In the genomic region with DNA sequence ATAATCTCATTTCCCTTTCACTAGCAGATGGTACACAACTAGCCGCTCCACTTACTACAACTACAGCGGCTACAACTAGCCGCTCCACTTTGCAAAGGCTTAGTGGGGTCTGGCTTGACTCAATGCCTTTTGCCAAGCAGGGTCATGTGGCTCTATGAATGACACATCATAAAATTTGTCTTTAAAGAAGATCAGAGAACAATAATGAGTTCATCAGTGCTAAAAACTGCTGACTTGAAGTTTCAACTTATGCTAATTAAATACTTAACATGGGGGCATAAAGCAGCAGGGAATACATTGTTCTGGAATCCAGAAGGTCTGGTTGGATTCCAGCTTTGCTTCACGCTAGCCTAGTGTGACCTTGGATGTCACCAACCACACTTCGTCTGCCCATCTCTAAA, we compare ENCODE assay signal across 11 cellular contexts. TPM values are rescaled to one million over a fixed set of nuclear protein-coding genes. Genes with fewer than 3 reads are reported as not detected.
A peak's percentile ranks its signal among the peaks of the same experiment; 100 is the strongest.
DNase-seq lines count a peak whose midpoint lies in the region; ATAC-seq, FAIRE-seq and TF ChIP-seq lines count a peak whose summit lies in the region.
"Had no signal": no experiment of that assay in that cellular context is flagged by ENCODE, and none has a peak within 500 bp of the region (broad histone marks: within the 10 kb centered on the region; RNA-seq: fewer than 3 reads in every experiment).

No MANE protein-coding gene starts in this region.

- H3K4me1 ChIP-seq in GM23338 (ENCODE audit: insufficient read depth) (peaks cover 30% of the 10 kb centered on the region), K562 (replicated peaks in 1 of 2; ENCODE audit: control insufficient read depth in 2 of 2, insufficient read depth in 2 of 2, low read length in 2 of 2) (peaks cover 5 to 29% of the 10 kb centered on the region in 2 experiments; a peak in 4 of 5 replicates)

- TF ChIP-seq EP300 in K562 (IDR thresholded peaks at IDR 0.05; ENCODE audit: low read length) = no peak

- POLR2A ChIA-PET in K562 (lab: Yijun Ruan, JAX) = interaction anchor here (0.6 to 8.2 kb wide), 3 partner anchors 12 to 133 kb away, joined by 3 to 92 read pairs (median 4); a partner anchor contains a TSS
- POLR2A ChIA-PET in naive thymus-derived CD8-positive, alpha-beta T cell (lab: Charles Lee) = interaction anchor here (0.6 to 8.6 kb wide), 4 partner anchors 14 to 79 kb away, joined by 3 to 131 read pairs (median 42); a partner anchor contains a TSS

- in situ Hi-C loops in K562 (cut with MboI) = no loop called here

- peaks cover 22% of the 10 kb centered on the region for H3K27me3 Mint-ChIP-seq in GM23338 (ENCODE audit: insufficient read depth, low read depth, poor library complexity)
- H3K27me3 Mint-ChIP-seq in naive thymus-derived CD8-positive, alpha-beta T cell = peaks cover 0 to 1% (median 0%) of the 10 kb centered on the region in 5 donors

- FAIRE-seq in K562 (lab: Jason Lieb, UNC) = peak; percentile 69
- FAIRE-seq: TTC549 had no signal

- H3K36me3 ChIP-seq in GM23338 (ENCODE audit: insufficient read depth) (peaks cover 11% of the 10 kb centered on the region), K562 (ENCODE audit: control insufficient read depth, insufficient read depth, low read length) (peaks cover 14% of the 10 kb centered on the region)

- H4K20me1 ChIP-seq in GM23338 (replicated peaks; ENCODE audit: insufficient read depth) = peaks cover 8% of the 10 kb centered on the region; the same call in 1 of the 2 replicates
- H4K20me1 ChIP-seq in K562 (replicated peaks; ENCODE audit: control insufficient read depth, insufficient read depth, low read length) = no peaks in the 10 kb centered on the region

- no peak overlapping the region for H2AFZ ChIP-seq in GM23338
- H2AFZ ChIP-seq in K562 (ENCODE audit: low read depth, low read length) = no peak overlapping the region

- no peak for TF ChIP-seq RAD21 in K562 (CRISPR knock-in tag; conservative IDR thresholded peaks at IDR 0.05 in 1 of 2, IDR thresholded peaks at IDR 0.05 in 1 of 2)

- peak overlapping the region; percentile 92 for H3K4me3 ChIP-seq in AG10803 (ENCODE audit: low read length)
- no peak overlapping the region for H3K4me3 ChIP-seq in GM23338
- no peak overlapping the region for H3K4me3 ChIP-seq in K562

- DNase-seq in AG10803 (ENCODE audit: low read depth) = peak; percentile 32
- DNase-seq in GM23338 (ENCODE audit: low spot score) = no peak
- DNase-seq in K562 (ENCODE audit: extremely low read depth in 1 of 4, low spot score in 3 of 4) = no peak
- DNase-seq in naive thymus-derived CD8-positive, alpha-beta T cell = no peak
- DNase-seq in dermis blood vessel endothelial cell = no peak
- DNase-seq in kidney tubule cell (ENCODE audit: low spot score) = no peak
- DNase-seq: NCI-H510A had no signal

- no peak overlapping the region; a peak in 1 of 4 replicates for H3K9ac ChIP-seq in K562 (ENCODE audit: insufficient read depth in 1 of 2, low read depth in 2 of 2, low read length in 2 of 2)

- no peak overlapping the region for H3K27ac Mint-ChIP-seq in GM23338
- H3K27ac Mint-ChIP-seq in naive thymus-derived CD8-positive, alpha-beta T cell = peak overlapping the region in 9 of 10 donors; percentile 61 to 92 (median 89)

- no peaks in the 10 kb centered on the region for H3K9me3 ChIP-seq in K562 (replicated peaks; ENCODE audit: control insufficient read depth, insufficient read depth, low read depth, low read length)
- H3K9me3 ChIP-seq: neutrophil had no signal

- ATAC-seq in GM23338 = no peak
- no peak for ATAC-seq in K562
- ATAC-seq in naive thymus-derived CD8-positive, alpha-beta T cell = no peak
- no peak for ATAC-seq in GM18873 (IDR thresholded peaks at IDR 0.05; ENCODE audit: low FRiP score, unreplicated experiment)
- ATAC-seq in GM18520 (IDR thresholded peaks at IDR 0.05; ENCODE audit: unreplicated experiment) = no peak

- peaks cover 38% of the 10 kb centered on the region for H3K4me1 Mint-ChIP-seq in GM23338
- peaks cover 30 to 78% (median 67%) of the 10 kb centered on the region in 4 donors for H3K4me1 Mint-ChIP-seq in naive thymus-derived CD8-positive, alpha-beta T cell

- H3K9me3 Mint-ChIP-seq in GM23338 = no peaks in the 10 kb centered on the region; the same call in 2 of the 3 replicates
- H3K9me3 Mint-ChIP-seq in naive thymus-derived CD8-positive, alpha-beta T cell = peaks cover 0 to 3% (median 0%) of the 10 kb centered on the region in 9 donors

- peaks cover 9% of the 10 kb centered on the region; the same call in 1 of the 2 replicates for H3F3A ChIP-seq in GM23338 (replicated peaks; ENCODE audit: low read depth)

- H3K27me3 ChIP-seq in GM23338 (ENCODE audit: insufficient read depth) (no peaks in the 10 kb centered on the region; the same call in 1 of the 2 replicates), K562 (ENCODE audit: control insufficient read depth in 2 of 2, insufficient read depth in 2 of 2, low read length in 2 of 2) (no peaks in the 10 kb centered on the region)
- H3K27me3 ChIP-seq: neutrophil had no signal

- no peak overlapping the region; the same call in 2 of the 3 replicates for H3K4me3 Mint-ChIP-seq in GM23338
- peak overlapping the region in 7 of 10 donors; percentile 41 to 98 (median 65) for H3K4me3 Mint-ChIP-seq in naive thymus-derived CD8-positive, alpha-beta T cell

- no peak for TF ChIP-seq POLR2A in K562 (conservative IDR thresholded peaks at IDR 0.05)

- no TSS peak for BruUV-seq in K562 (replicated peaks; lab: Mats Ljungman, UMichigan)

- peaks cover 20% of the 10 kb centered on the region for H3K36me3 Mint-ChIP-seq in GM23338 (ENCODE audit: low read depth)
- peaks cover 9 to 15% (median 15%) of the 10 kb centered on the region in 3 donors for H3K36me3 Mint-ChIP-seq in naive thymus-derived CD8-positive, alpha-beta T cell

- CTCF ChIA-PET in K562 (lab: Yijun Ruan, JAX; ENCODE audit: low intra/inter-chr PET ratio) = no interaction called here

- H3K79me2 ChIP-seq in GM23338 (replicated peaks; ENCODE audit: insufficient read depth) (no peaks in the 10 kb centered on the region), K562 (ENCODE audit: control insufficient read depth, insufficient read depth, low read length) (no peaks in the 10 kb centered on the region; the same call in 2 of the 3 replicates)

- no peaks in the 10 kb centered on the region for H3K9me1 ChIP-seq in K562 (ENCODE audit: control insufficient read depth, insufficient read depth, low read length)

- intact Hi-C loops in K562 (cut with micrococcal nuclease) = no loop called here

- no peak for TF ChIP-seq CTCF in AG10803 (conservative IDR thresholded peaks at IDR 0.05; ENCODE audit: low read length)
- no peak for TF ChIP-seq CTCF in GM23338 (conservative IDR thresholded peaks at IDR 0.05; ENCODE audit: low read depth in 2 of 2)
- no peak for TF ChIP-seq CTCF in K562 (IDR thresholded peaks at IDR 0.05 in 2 of 3, conservative IDR thresholded peaks at IDR 0.05 in 1 of 3; ENCODE audit: insufficient read depth in 2 of 3, low read depth in 1 of 3, low read length in 3 of 3)

- no peaks in the 10 kb centered on the region for H3K9me2 ChIP-seq in GM23338 (ENCODE audit: insufficient read depth)

- H3K27ac ChIP-seq in GM23338 (ENCODE audit: low read depth) (no peak overlapping the region), K562 (ENCODE audit: extremely low read depth, low read depth, low read length) (no peak overlapping the region)

- H3K4me2 ChIP-seq in GM23338 (peak overlapping the region; percentile 85; the same call in 1 of the 2 replicates), K562 (ENCODE audit: insufficient read depth, low read length) (no peak overlapping the region)

- WGBS in K562 (ENCODE audit: insufficient coverage, low coverage, missing lambda C conversion rate) = 88% methylated on average over 5 of the region's 5 CpGs

RNA-seq across cellular contexts. Expression of a gene that starts 2.0 kb away (rescaled TPM):
- total RNA-seq in GM23338 (2014; rRNA removed; shearing (Covaris generic)) = 77.8 TPM in 2 replicates
- polyA plus RNA-seq in GM23338 (2016; fragmentation: Nextera tagmentation; extraction: Ambion mirVana) (23.7 and 27.8 TPM in 2 replicates), K562 (2011; rRNA removed) (11.5 and 11.6 TPM in 2 replicates), K562 (2014; fragmentation: Illumina TruSeq; extraction: Trizol) (8.4 and 9.0 TPM in 2 replicates), K562 (2014; fragmentation: Nextera tagmentation; extraction: Ambion mirVana) (under 1 TPM; 0.07 to 0.15 TPM), K562 (2014; rRNA removed) (11.5 and 15.2 TPM in 2 replicates)
- 67.8 and 124 TPM in 2 replicates for total RNA-seq in K562 (2011; cell fraction: chromatin; rRNA removed; ENCODE audit: low replicate concordance)
- total RNA-seq in K562 (2011; cell fraction: nucleolus; rRNA removed) = 63.3 and 63.4 TPM in 2 replicates
- total RNA-seq in K562 (2011; cell fraction: nucleoplasm; rRNA removed) = 56.3 and 70.8 TPM in 2 replicates
- total RNA-seq in K562 (2014; rRNA removed) (7.0 and 10.5 TPM in 2 replicates), K562 (2014; rRNA removed; fragmentation: Illumina TruSeq; extraction: Trizol) (3.0 and 3.7 TPM in 2 replicates), K562 (2015; rRNA removed; fragmentation: Illumina TruSeq; extraction: Trizol) (4.6 and 5.3 TPM in 2 replicates), K562 (2021) (11.0 and 12.3 TPM in 2 replicates), dermis blood vessel endothelial cell (17.8 and 22.8 TPM in 2 replicates)
- polyA plus RNA-seq in K562 (2011; cell fraction: cytosol; rRNA removed) = 5.4 and 9.1 TPM in 2 replicates
- 72.2 and 124 TPM in 2 replicates for polyA plus RNA-seq in K562 (2011; cell fraction: nucleus; rRNA removed)
- 10.9 and 26.0 TPM in 2 replicates for polyA plus RNA-seq in K562 (2012)
- polyA minus RNA-seq in K562 (2011; rRNA and poly(A)+ RNA removed) = 3.5 and 4.8 TPM in 2 replicates
- polyA minus RNA-seq in K562 (2011; cell fraction: cytosol; rRNA and poly(A)+ RNA removed) = 3.5 and 5.0 TPM in 2 replicates
- 12.9 and 14.9 TPM in 2 replicates for polyA minus RNA-seq in K562 (2011; cell fraction: nucleus; rRNA and poly(A)+ RNA removed)
- total RNA-seq in naive thymus-derived CD8-positive, alpha-beta T cell = 10 to 100 TPM; 56.5 to 60.1 TPM
- 10 to 100 TPM in 2 of 3 donors, 1 to 10 TPM in 1; 8.9 to 13.8 (median 13.2) TPM for polyA plus RNA-seq in naive thymus-derived CD8-positive, alpha-beta T cell

RNA-seq across cellular contexts. Expression of a gene that starts 17.1 kb away (rescaled TPM):
- total RNA-seq in GM23338 (2014; rRNA removed; shearing (Covaris generic)) = 10.9 and 12.6 TPM in 2 replicates
- polyA plus RNA-seq in GM23338 (2016; fragmentation: Nextera tagmentation; extraction: Ambion mirVana) = 4.9 and 5.6 TPM in 2 replicates
- total RNA-seq in K562 (2011; cell fraction: chromatin; rRNA removed; ENCODE audit: low replicate concordance) = 40.0 and 130 TPM in 2 replicates
- total RNA-seq in K562 (2011; cell fraction: nucleolus; rRNA removed) = 68.9 and 90.7 TPM in 2 replicates
- 59.2 and 61.0 TPM in 2 replicates for total RNA-seq in K562 (2011; cell fraction: nucleoplasm; rRNA removed)
- 20.8 and 23.9 TPM in 2 replicates for total RNA-seq in K562 (2014; rRNA removed)
- total RNA-seq in K562 (2014; rRNA removed; fragmentation: Illumina TruSeq; extraction: Trizol) = 8.8 and 14.5 TPM in 2 replicates
- 16.8 and 18.1 TPM in 2 replicates for total RNA-seq in K562 (2015; rRNA removed; fragmentation: Illumina TruSeq; extraction: Trizol)
- total RNA-seq in K562 (2021) = 20.4 TPM in 2 replicates
- polyA plus RNA-seq in K562 (2011; rRNA removed) = 14.8 and 18.3 TPM in 2 replicates
- polyA plus RNA-seq in K562 (2011; cell fraction: cytosol; rRNA removed) = 15.1 and 22.6 TPM in 2 replicates
- 61.2 and 64.9 TPM in 2 replicates for polyA plus RNA-seq in K562 (2011; cell fraction: nucleus; rRNA removed)
- 14.3 and 17.2 TPM in 2 replicates for polyA plus RNA-seq in K562 (2012)
- 20.5 TPM in 2 replicates for polyA plus RNA-seq in K562 (2014; fragmentation: Illumina TruSeq; extraction: Trizol)
- 1 to 10 TPM in 1 of 2 experiments, under 1 TPM in 1; 0.13 to 1.2 TPM for polyA plus RNA-seq in K562 (2014; fragmentation: Nextera tagmentation; extraction: Ambion mirVana)
- 19.3 and 21.8 TPM in 2 replicates for polyA plus RNA-seq in K562 (2014; rRNA removed)
- polyA minus RNA-seq in K562 (2011; rRNA and poly(A)+ RNA removed) = 25.8 and 28.5 TPM in 2 replicates
- 8.1 and 12.0 TPM in 2 replicates for polyA minus RNA-seq in K562 (2011; cell fraction: cytosol; rRNA and poly(A)+ RNA removed)
- polyA minus RNA-seq in K562 (2011; cell fraction: nucleus; rRNA and poly(A)+ RNA removed) = 43.4 and 53.0 TPM in 2 replicates
- 10 to 100 TPM; 15.1 to 16.3 TPM for total RNA-seq in naive thymus-derived CD8-positive, alpha-beta T cell
- 1 to 10 TPM; 5.8 to 8.2 (median 6.7) TPM for polyA plus RNA-seq in naive thymus-derived CD8-positive, alpha-beta T cell
- 9.9 and 12.6 TPM in 2 replicates for total RNA-seq in dermis blood vessel endothelial cell

RNA-seq across cellular contexts. Expression of a gene that starts 17.2 kb away (rescaled TPM):
- total RNA-seq in GM23338 (2014; rRNA removed; shearing (Covaris generic)) = 1.5 and 1.7 TPM in 2 replicates
- 0.54 and 1.7 TPM in 2 replicates for polyA plus RNA-seq in GM23338 (2016; fragmentation: Nextera tagmentation; extraction: Ambion mirVana)
- 0.19 TPM in 1 of 2 replicates, not detected in the other for total RNA-seq in K562 (2011; cell fraction: chromatin; rRNA removed; ENCODE audit: low replicate concordance)
- total RNA-seq in K562 (2011; cell fraction: nucleolus; rRNA removed) = not detected in 2 replicates
- total RNA-seq in K562 (2011; cell fraction: nucleoplasm; rRNA removed) = 0.15 TPM in 1 of 2 replicates, not detected in the other
- total RNA-seq in K562 (2014; rRNA removed) = 0.33 TPM in 1 of 2 replicates, not detected in the other
- total RNA-seq in K562 (2014; rRNA removed; fragmentation: Illumina TruSeq; extraction: Trizol) = 0.64 and 0.98 TPM in 2 replicates
- 0.68 and 0.76 TPM in 2 replicates for total RNA-seq in K562 (2015; rRNA removed; fragmentation: Illumina TruSeq; extraction: Trizol)
- 0.47 and 0.87 TPM in 2 replicates for total RNA-seq in K562 (2021)
- polyA plus RNA-seq in K562 (2011; rRNA removed) = 0.36 and 1.1 TPM in 2 replicates
- 0.09 and 0.29 TPM in 2 replicates for polyA plus RNA-seq in K562 (2011; cell fraction: cytosol; rRNA removed)
- 0.10 and 0.37 TPM in 2 replicates for polyA plus RNA-seq in K562 (2011; cell fraction: nucleus; rRNA removed)
- polyA plus RNA-seq in K562 (2012) = 0.72 and 2.6 TPM in 2 replicates
- 0.35 and 0.49 TPM in 2 replicates for polyA plus RNA-seq in K562 (2014; fragmentation: Illumina TruSeq; extraction: Trizol)
- polyA plus RNA-seq in K562 (2014; fragmentation: Nextera tagmentation; extraction: Ambion mirVana) = under 1 TPM; 0.13 to 0.14 TPM
- 0.03 and 1.5 TPM in 2 replicates for polyA plus RNA-seq in K562 (2014; rRNA removed)
- 0.42 and 1.3 TPM in 2 replicates for polyA minus RNA-seq in K562 (2011; rRNA and poly(A)+ RNA removed)
- polyA minus RNA-seq in K562 (2011; cell fraction: cytosol; rRNA and poly(A)+ RNA removed) = not detected in 2 replicates
- 0.27 TPM in 1 of 2 replicates, not detected in the other for polyA minus RNA-seq in K562 (2011; cell fraction: nucleus; rRNA and poly(A)+ RNA removed)
- total RNA-seq in naive thymus-derived CD8-positive, alpha-beta T cell = 1 to 10 TPM in 1 of 2 experiments, under 1 TPM in 1; 0.66 to 1.3 TPM
- polyA plus RNA-seq in naive thymus-derived CD8-positive, alpha-beta T cell = 1 to 10 TPM in 1 of 3 donors, under 1 TPM in 2; 0.25 to 1.7 (median 0.63) TPM
- 0.34 and 0.65 TPM in 2 replicates for total RNA-seq in dermis blood vessel endothelial cell

RNA-seq across cellular contexts. Expression of a gene that starts 25.4 kb away (rescaled TPM):
- total RNA-seq in GM23338 (2014; rRNA removed; shearing (Covaris generic)) = 22.0 and 26.6 TPM in 2 replicates
- polyA plus RNA-seq in GM23338 (2016; fragmentation: Nextera tagmentation; extraction: Ambion mirVana) (7.2 and 7.9 TPM in 2 replicates), K562 (2011; rRNA removed) (3.8 and 4.3 TPM in 2 replicates), K562 (2014; fragmentation: Illumina TruSeq; extraction: Trizol) (8.2 and 10.1 TPM in 2 replicates), K562 (2014; fragmentation: Nextera tagmentation; extraction: Ambion mirVana) (1 to 10 TPM; 2.0 to 2.5 TPM), K562 (2014; rRNA removed) (5.3 TPM in 2 replicates)
- 7.0 and 15.8 TPM in 2 replicates for total RNA-seq in K562 (2011; cell fraction: chromatin; rRNA removed; ENCODE audit: low replicate concordance)
- total RNA-seq in K562 (2011; cell fraction: nucleolus; rRNA removed) = 5.2 and 5.5 TPM in 2 replicates
- total RNA-seq in K562 (2011; cell fraction: nucleoplasm; rRNA removed) = 7.4 and 8.9 TPM in 2 replicates
- total RNA-seq in K562 (2014; rRNA removed) (8.3 and 9.3 TPM in 2 replicates), K562 (2014; rRNA removed; fragmentation: Illumina TruSeq; extraction: Trizol) (13.4 and 13.7 TPM in 2 replicates), K562 (2015; rRNA removed; fragmentation: Illumina TruSeq; extraction: Trizol) (15.8 and 16.7 TPM in 2 replicates), K562 (2021) (8.5 TPM in 2 replicates), dermis blood vessel endothelial cell (6.9 and 7.5 TPM in 2 replicates)
- polyA plus RNA-seq in K562 (2011; cell fraction: cytosol; rRNA removed) = 2.6 and 3.1 TPM in 2 replicates
- polyA plus RNA-seq in K562 (2011; cell fraction: nucleus; rRNA removed) = 3.7 and 4.5 TPM in 2 replicates
- polyA plus RNA-seq in K562 (2012) = 5.4 and 5.5 TPM in 2 replicates
- polyA minus RNA-seq in K562 (2011; rRNA and poly(A)+ RNA removed) = 7.6 and 7.9 TPM in 2 replicates
- 4.4 and 5.5 TPM in 2 replicates for polyA minus RNA-seq in K562 (2011; cell fraction: cytosol; rRNA and poly(A)+ RNA removed)
- 4.2 and 7.4 TPM in 2 replicates for polyA minus RNA-seq in K562 (2011; cell fraction: nucleus; rRNA and poly(A)+ RNA removed)
- 10 to 100 TPM; 21.1 to 24.7 TPM for total RNA-seq in naive thymus-derived CD8-positive, alpha-beta T cell
- polyA plus RNA-seq in naive thymus-derived CD8-positive, alpha-beta T cell = 1 to 10 TPM; 6.6 to 8.8 (median 8.2) TPM
